Comparison of ENCODE assay signal across 8 cellular contexts in the genomic region with DNA sequence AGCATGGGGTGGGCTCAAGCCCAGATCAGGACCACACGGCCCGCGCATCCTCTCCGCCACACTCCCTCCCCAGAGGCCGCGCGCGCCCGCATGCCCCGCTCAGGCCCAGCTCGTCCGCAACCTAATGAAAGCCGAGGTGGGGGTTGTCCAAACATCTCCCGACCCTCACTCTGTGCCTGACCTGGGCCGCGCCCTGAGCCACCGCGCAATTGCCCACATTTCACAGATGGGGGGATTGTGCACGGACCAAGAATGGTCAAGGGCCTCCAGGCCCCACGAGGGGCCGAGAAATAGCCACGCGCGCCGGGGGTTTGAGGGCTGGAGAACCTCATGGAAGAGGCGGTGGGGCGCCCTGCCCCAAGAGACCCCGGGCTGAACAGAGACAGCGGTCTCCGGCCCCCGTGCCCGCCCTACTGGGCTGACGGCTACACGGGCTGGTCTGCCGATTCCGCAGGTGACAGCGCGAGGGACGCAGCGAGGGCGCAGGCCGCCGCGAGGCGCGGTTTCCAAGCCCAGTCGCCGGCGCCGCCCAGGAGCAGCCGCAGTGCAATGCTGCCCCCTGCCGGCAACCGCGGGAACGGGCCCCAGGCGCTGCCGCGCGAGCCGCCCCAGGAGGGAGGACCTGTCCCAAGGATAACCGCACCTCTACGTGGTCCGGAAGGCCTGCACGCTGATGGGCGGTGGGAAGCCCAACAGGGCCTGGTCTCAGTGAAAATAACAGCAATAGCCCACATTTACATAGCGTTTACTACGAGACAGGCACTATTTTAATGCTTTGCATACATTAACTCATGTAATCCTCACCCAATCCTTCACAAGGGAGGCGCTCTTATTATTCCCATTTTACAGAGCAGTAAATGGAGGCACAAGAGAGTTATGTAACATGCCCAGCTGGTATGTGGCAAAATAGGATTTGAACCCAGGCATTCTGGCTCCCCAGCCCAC. TPM values are rescaled to one million over a fixed set of nuclear protein-coding genes. Genes with fewer than 3 reads are reported as not detected.
DNase-seq lines count a peak whose midpoint lies in the region; ATAC-seq and TF ChIP-seq lines count a peak whose summit lies in the region.

No MANE protein-coding gene starts in this region.

- H3K27ac Mint-ChIP-seq in activated CD8-positive, alpha-beta T cell treated with anti-CD3 and anti-CD28 coated beads, Interleukin-2, amount 10 ng/mL, durations not matched to agents 7 days and 5 days: no peak overlapping the region
- no peak overlapping the region for H3K27ac Mint-ChIP-seq in mesothelial cell of epicardium

- H3K36me3 ChIP-seq in effector memory CD4-positive, alpha-beta T cell (ENCODE audit: control insufficient read depth, insufficient read depth, low read length): no peaks in the 10 kb centered on the region

- no peaks in the 10 kb centered on the region for H3K36me3 Mint-ChIP-seq in activated CD8-positive, alpha-beta T cell treated with anti-CD3 and anti-CD28 coated beads, Interleukin-2, amount 10 ng/mL, durations not matched to agents 7 days and 5 days (ENCODE audit: low read depth)
- no peaks in the 10 kb centered on the region for H3K36me3 Mint-ChIP-seq in mesothelial cell of epicardium

- CTCF ChIA-PET in activated CD8-positive, alpha-beta T cell treated with anti-CD3 and anti-CD28 coated beads, Interleukin-2, amount 10 ng/mL, durations not matched to agents 7 days and 5 days (lab: Charles Lee): interaction anchor here (0.6 to 0.7 kb wide), 2 partner anchors 38 to 151 kb away, joined by 3 read pairs; no protein-coding TSS in a partner anchor

- H3K4me1 Mint-ChIP-seq in activated CD8-positive, alpha-beta T cell treated with anti-CD3 and anti-CD28 coated beads, Interleukin-2, amount 10 ng/mL, durations not matched to agents 7 days and 5 days (ENCODE audit: low read depth): peaks cover 1% of the 10 kb centered on the region
- peaks cover 3% of the 10 kb centered on the region for H3K4me1 Mint-ChIP-seq in mesothelial cell of epicardium

- no peak overlapping the region for H3K27ac ChIP-seq in effector memory CD4-positive, alpha-beta T cell (ENCODE audit: insufficient read depth, low read length, poor library complexity, severe bottlenecking)

- H3K9me3 ChIP-seq in effector memory CD4-positive, alpha-beta T cell (ENCODE audit: control insufficient read depth, low read length): no peaks in the 10 kb centered on the region

- H3K4me1 ChIP-seq in effector memory CD4-positive, alpha-beta T cell (ENCODE audit: control insufficient read depth, insufficient read depth, low read length, poor library complexity, severe bottlenecking): peaks cover 3% of the 10 kb centered on the region

- DNase-seq in AML-193 (lab: John Stamatoyannopoulos, UW): peak; percentile 50
- DNase-seq in NCI-H526 (lab: John Stamatoyannopoulos, UW): peak; percentile 14 to 75
- DNase-seq in activated CD8-positive, alpha-beta T cell treated with anti-CD3 and anti-CD28 coated beads, Interleukin-2, amount 10 ng/mL, durations not matched to agents 7 days and 5 days: peak; percentile 80
- peak; percentile 53 to 65 (median 58) for DNase-seq in effector memory CD4-positive, alpha-beta T cell
- DNase-seq in mesothelial cell of epicardium (ENCODE audit: low spot score in 2 of 2, unreplicated experiment in 2 of 2): peak in 1 of 2 experiments; percentile 96
- peak; percentile 54 to 71 for DNase-seq in stimulated activated CD8-positive, alpha-beta memory T cell treated with anti-CD3 and anti-CD28 coated beads, Interleukin-4, amount 100 ng/mL, for 4 hours (ENCODE audit: low read depth in 2 of 2, low spot score in 1 of 2)

- ATAC-seq in GM18520 (IDR thresholded peaks at IDR 0.05; ENCODE audit: unreplicated experiment) (peak; percentile 82), HG03025 (IDR thresholded peaks at IDR 0.05; ENCODE audit: low FRiP score, unreplicated experiment) (peak; percentile 85)
- ATAC-seq in activated CD8-positive, alpha-beta T cell treated with anti-CD3 and anti-CD28 coated beads, Interleukin-2, amount 10 ng/mL, durations not matched to agents 7 days and 5 days: peak; percentile 97

- no peaks in the 10 kb centered on the region for H3K27me3 ChIP-seq in effector memory CD4-positive, alpha-beta T cell (replicated peaks; ENCODE audit: control insufficient read depth, insufficient read depth, low read length, poor library complexity, severe bottlenecking)

- peak overlapping the region; percentile 40 for H3K4me3 ChIP-seq in effector memory CD4-positive, alpha-beta T cell (ENCODE audit: insufficient read depth, low read depth, low read length, poor library complexity, severe bottlenecking)

- peak; percentile 100 for TF ChIP-seq CTCF in mesothelial cell of epicardium (IDR thresholded peaks at IDR 0.05; ENCODE audit: unreplicated experiment)

- POLR2A ChIA-PET in activated CD8-positive, alpha-beta T cell treated with anti-CD3 and anti-CD28 coated beads, Interleukin-2, amount 10 ng/mL, durations not matched to agents 7 days and 5 days (lab: Charles Lee): no interaction called here

- no peak overlapping the region for H3K4me3 Mint-ChIP-seq in activated CD8-positive, alpha-beta T cell treated with anti-CD3 and anti-CD28 coated beads, Interleukin-2, amount 10 ng/mL, durations not matched to agents 7 days and 5 days
- H3K4me3 Mint-ChIP-seq in mesothelial cell of epicardium: no peak overlapping the region

- H3K9me3 Mint-ChIP-seq in activated CD8-positive, alpha-beta T cell treated with anti-CD3 and anti-CD28 coated beads, Interleukin-2, amount 10 ng/mL, durations not matched to agents 7 days and 5 days (ENCODE audit: insufficient read depth): no peaks in the 10 kb centered on the region
- H3K9me3 Mint-ChIP-seq in mesothelial cell of epicardium: no peaks in the 10 kb centered on the region

- H3K27me3 Mint-ChIP-seq in activated CD8-positive, alpha-beta T cell treated with anti-CD3 and anti-CD28 coated beads, Interleukin-2, amount 10 ng/mL, durations not matched to agents 7 days and 5 days (ENCODE audit: low read depth): peaks cover 24% of the 10 kb centered on the region
- peaks cover 88% of the 10 kb centered on the region for H3K27me3 Mint-ChIP-seq in mesothelial cell of epicardium (ENCODE audit: low read depth)

RNA-seq across cellular contexts. Expression of a gene that starts 10.5 kb away (rescaled TPM):
- total RNA-seq in activated CD8-positive, alpha-beta T cell treated with anti-CD3 and anti-CD28 coated beads, Interleukin-2, amount 10 ng/mL, durations not matched to agents 7 days and 5 days: not detected
- total RNA-seq in mesothelial cell of epicardium: 0.11 to 0.54 TPM (median 0.22 TPM) in 3 replicates
